In the genomic region with DNA sequence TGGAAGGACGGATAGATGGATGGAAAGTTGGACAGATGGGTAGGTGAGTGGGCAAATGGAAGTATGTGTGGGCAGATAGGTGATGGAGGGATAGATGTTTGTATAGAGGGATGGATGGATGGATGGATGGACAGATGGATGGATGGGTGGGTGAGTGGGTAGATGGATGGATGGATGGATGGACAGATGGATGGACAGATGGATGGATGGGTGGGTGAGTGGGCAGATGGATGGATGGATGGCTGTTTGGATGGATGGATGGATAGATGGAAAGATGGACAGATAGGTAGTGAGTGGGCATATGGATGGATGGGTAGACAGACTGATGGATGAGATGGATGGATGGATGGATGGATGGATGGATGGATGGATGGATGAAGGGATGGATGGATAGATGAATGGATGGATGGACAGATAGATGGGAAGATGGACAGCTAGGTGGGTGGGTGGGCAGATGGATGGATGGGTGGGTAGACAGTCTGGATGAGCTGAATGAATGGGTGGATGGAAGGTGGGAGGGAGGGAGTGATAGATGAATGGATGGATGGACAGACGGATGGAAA, we compare ENCODE assay signal across 31 cellular contexts.
"Had no signal": no experiment of that assay in that cellular context is flagged by ENCODE, and none has a peak within 500 bp of the region (broad histone marks: within the 10 kb centered on the region; RNA-seq: fewer than 3 reads in every experiment).

No MANE protein-coding gene starts in this region.

- H3K27ac ChIP-seq: adrenal gland, body of pancreas, esophagus muscularis mucosa, foreskin keratinocyte, gastrocnemius medialis, heart right ventricle had no signal

- H3K4me1 ChIP-seq: adrenal gland, body of pancreas, esophagus muscularis mucosa, foreskin keratinocyte, gastrocnemius medialis, heart right ventricle had no signal

- H3K4me3 ChIP-seq: adrenal gland, body of pancreas, esophagus muscularis mucosa, gastrocnemius medialis, heart right ventricle had no signal

- H3K36me3 ChIP-seq: adrenal gland, esophagus muscularis mucosa, gastrocnemius medialis, heart right ventricle had no signal

- H3K27me3 ChIP-seq: adrenal gland, body of pancreas, foreskin keratinocyte, gastrocnemius medialis had no signal

- H3K9me3 ChIP-seq: adrenal gland, body of pancreas, gastrocnemius medialis had no signal

- FAIRE-seq: colon had no signal

- DNase-seq: activated CD4-positive, alpha-beta memory T cell treated with anti-CD3 and anti-CD28 coated beads for 36 hours; activated CD4-positive, alpha-beta T cell treated with anti-CD3 and anti-CD28 coated beads, Interleukin-2, amount 10 ng/mL, durations not matched to agents 24 days and 14 days; activated CD4-positive, CD25-positive, alpha-beta regulatory T cell; activated CD4-positive, CD25-positive, alpha-beta regulatory T cell treated with anti-CD3 and anti-CD28 coated beads, Interleukin-2, amount 50 U/mL, for 72 hours; activated CD8-positive, alpha-beta memory T cell treated with anti-CD3 and anti-CD28 coated beads, Interleukin-2, amount 10 ng/mL, durations not matched to agents 7 days and 5 days; activated CD8-positive, alpha-beta memory T cell treated with anti-CD3 and anti-CD28 coated beads, Interleukin-2, amount 50 U/mL, for 4 hours; activated CD8-positive, alpha-beta T cell treated with anti-CD3 and anti-CD28 coated beads, Interleukin-2, amount 10 ng/mL, durations not matched to agents 7 days and 5 days; activated gamma-delta T cell; activated naive CD4-positive, alpha-beta T cell; activated naive CD4-positive, alpha-beta T cell treated with anti-CD3 and anti-CD28 coated beads, Interleukin-2, amount 10 ng/mL, durations not matched to agents 7 days and 5 days; activated naive CD8-positive, alpha-beta T cell treated with anti-CD3 and anti-CD28 coated beads, Interleukin-2, amount 50 U/mL, for 24 hours; activated T-cell treated with anti-CD3 and anti-CD28 coated beads for 4 hours; activated T-cell treated with anti-CD3 and anti-CD28 coated beads, Interleukin-2, amount 50 U/mL, for 24 hours; activated T-cell treated with anti-CD3 and anti-CD28 coated beads, Interleukin-2, amount 50 U/mL, for 72 hours; adrenal gland; body of pancreas; cortex of kidney; dermis blood vessel endothelial cell; effector CD4-positive, alpha-beta T cell; effector memory CD8-positive, alpha-beta T cell; erythroblast; foreskin keratinocyte; gastrocnemius medialis; heart right ventricle; T-helper 1 cell; T-helper 17 cell; T1000 had no signal

- ATAC-seq: activated CD4-positive, alpha-beta T cell treated with anti-CD3 and anti-CD28 coated beads for 36 hours; activated CD8-positive, alpha-beta memory T cell treated with anti-CD3 and anti-CD28 coated beads, Interleukin-2, amount 10 ng/mL, durations not matched to agents 7 days and 5 days; activated CD8-positive, alpha-beta T cell treated with anti-CD3 and anti-CD28 coated beads, Interleukin-2, amount 10 ng/mL, durations not matched to agents 7 days and 5 days; activated naive CD4-positive, alpha-beta T cell treated with anti-CD3 and anti-CD28 coated beads, Interleukin-2, amount 50 U/mL, for 72 hours; activated naive CD8-positive, alpha-beta T cell treated with anti-CD3 and anti-CD28 coated beads, Interleukin-2, amount 50 U/mL, for 24 hours; activated T-cell treated with anti-CD3 and anti-CD28 coated beads, Interleukin-2, amount 50 U/mL, for 72 hours; body of pancreas; effector memory CD8-positive, alpha-beta T cell; foreskin keratinocyte; gastrocnemius medialis; heart right ventricle; T-helper 17 cell had no signal
